16 cellular contexts compared by ENCODE assay signal in genomic region chr17:48563385-48563838, GRCh38. TPM values are rescaled to one million over a fixed set of nuclear protein-coding genes. Genes with fewer than 3 reads are reported as not detected.
DNase-seq lines count a peak whose midpoint lies in the region; ATAC-seq and TF ChIP-seq lines count a peak whose summit lies in the region.
"Had no signal": no experiment of that assay in that cellular context is flagged by ENCODE, and none has a peak within 500 bp of the region (broad histone marks: within the 10 kb centered on the region; RNA-seq: fewer than 3 reads in every experiment).

No MANE protein-coding gene starts in this region.

- H3K36me3 ChIP-seq in SK-N-SH (replicated peaks in 1 of 2; ENCODE audit: control insufficient read depth in 1 of 2, insufficient read depth in 2 of 2, low read length in 1 of 2): no peaks in the 10 kb centered on the region
- H3K36me3 ChIP-seq in muscle layer of duodenum (ENCODE audit: control insufficient read depth in 1 of 2, insufficient read depth in 2 of 2, low read length in 2 of 2): no peaks in the 10 kb centered on the region
- no peaks in the 10 kb centered on the region for H3K36me3 ChIP-seq in transverse colon
- H3K36me3 ChIP-seq in adrenal gland (replicated peaks in 1 of 2): no peaks in the 10 kb centered on the region
- H3K36me3 ChIP-seq: left lung had no signal

- intact Hi-C loops in transverse colon (cut with DNase I; ENCODE audit: low total_unique reads): no loop called here
- intact Hi-C loops in adrenal gland (cut with DNase I): no loop called here

- no peak overlapping the region for H2AFZ ChIP-seq in SK-N-SH (ENCODE audit: low read depth)

- no peaks in the 10 kb centered on the region for H3K79me2 ChIP-seq in SK-N-SH (ENCODE audit: insufficient read depth)

- TF ChIP-seq POLR2A in transverse colon (IDR thresholded peaks at IDR 0.05) (no peak), adrenal gland (IDR thresholded peaks at IDR 0.05) (no peak)

- TF ChIP-seq EP300 in SK-N-SH (IDR thresholded peaks at IDR 0.05; ENCODE audit: borderline replicate concordance in 1 of 2, low read depth in 1 of 2, low read length in 1 of 2) (no peak), transverse colon (IDR thresholded peaks at IDR 0.05; ENCODE audit: low read depth) (no peak)

- peaks cover 97% of the 10 kb centered on the region for H3K27me3 ChIP-seq in SK-N-SH (ENCODE audit: insufficient read depth)
- H3K27me3 ChIP-seq in muscle layer of duodenum (ENCODE audit: low read depth, low read length): peaks cover 22% of the 10 kb centered on the region
- no peaks in the 10 kb centered on the region for H3K27me3 ChIP-seq in transverse colon
- H3K27me3 ChIP-seq in adrenal gland: no peaks in the 10 kb centered on the region

- in situ Hi-C loops in transverse colon (cut with MboI; ENCODE audit: low pct_ligation_motif_present in 1 of 4, low pct_unique_long_range_greater_than_20kb in 1 of 4, low sequenced_read_pairs in 3 of 4): no loop called here

- no peak overlapping the region for H3K4me3 ChIP-seq in SK-N-SH (ENCODE audit: low read depth in 2 of 2, low read length in 1 of 2)
- H3K4me3 ChIP-seq in cardiac fibroblast (replicated peaks in 1 of 2; ENCODE audit: low read depth in 2 of 2, low read length in 2 of 2): peak overlapping the region; percentile 11 to 56
- H3K4me3 ChIP-seq in muscle layer of duodenum (ENCODE audit: low read depth in 1 of 2, low read length in 2 of 2): peak overlapping the region; percentile 41 to 54
- H3K4me3 ChIP-seq in transverse colon: no peak overlapping the region
- H3K4me3 ChIP-seq in adrenal gland: peak overlapping the region in 1 of 4 donors; percentile 52
- H3K4me3 ChIP-seq: left lung had no signal

- no peak for ATAC-seq in SK-N-SH treated with all-trans-retinoic acid at 6 μM for 48 hours
- ATAC-seq: left lung had no signal

- POLR2A ChIA-PET in SK-N-SH (lab: Yijun Ruan, JAX): no interaction called here

- H3K9ac ChIP-seq in SK-N-SH: no peak overlapping the region

- TF ChIP-seq RAD21 in SK-N-SH (IDR thresholded peaks at IDR 0.05; ENCODE audit: low read length): no peak

- H3F3A ChIP-seq in SK-N-SH (replicated peaks; ENCODE audit: insufficient read depth): no peaks in the 10 kb centered on the region

- no peaks in the 10 kb centered on the region for H3K9me2 ChIP-seq in SK-N-SH

- CTCF ChIA-PET in SK-N-SH (lab: Yijun Ruan, JAX): interaction anchor here (0.7 kb wide), 2 partner anchors 29 to 50 kb away, joined by 3 to 4 read pairs; no protein-coding TSS in a partner anchor

- DNase-seq in SK-N-SH (no peak), cardiac fibroblast (ENCODE audit: low read depth in 2 of 2) (no peak), transverse colon (no peak), adrenal gland (no peak), Kasumi-1 (lab: John Stamatoyannopoulos, UW) (no peak), iPS-NIHi7 (ENCODE audit: extremely low spot score) (no peak)
- DNase-seq: ACHN; activated CD4-positive, alpha-beta memory T cell treated with anti-CD3 and anti-CD28 coated beads for 36 hours; activated gamma-delta T cell treated with Interleukin-2 at 50 U/mL for 16 hours; DMS 273 treated with DMSO at 0.1 percent for 48 hours; foreskin melanocyte; left lung; NCI-H187; T-helper 1 cell had no signal

- TF ChIP-seq CTCF in SK-N-SH (IDR thresholded peaks at IDR 0.05) (no peak), cardiac fibroblast (IDR thresholded peaks at IDR 0.05; ENCODE audit: low read depth, low read length) (no peak), transverse colon (IDR thresholded peaks at IDR 0.05) (no peak), adrenal gland (IDR thresholded peaks at IDR 0.05) (no peak)

- H3K4me2 ChIP-seq in SK-N-SH: no peak overlapping the region

- H3K27ac ChIP-seq in SK-N-SH (ENCODE audit: low read depth in 2 of 2, low read length in 1 of 2): no peak overlapping the region
- H3K27ac ChIP-seq in muscle layer of duodenum (ENCODE audit: low read length): peak overlapping the region; percentile 76
- H3K27ac ChIP-seq in transverse colon: peak overlapping the region; percentile 89 to 95 (median 94)
- H3K27ac ChIP-seq in adrenal gland: peak overlapping the region in 1 of 5 donors; percentile 49

- peaks cover 4% of the 10 kb centered on the region; the same call in 1 of the 2 replicates for H4K20me1 ChIP-seq in SK-N-SH (ENCODE audit: insufficient read depth)

- H3K9me3 ChIP-seq in SK-N-SH: no peaks in the 10 kb centered on the region
- H3K9me3 ChIP-seq in muscle layer of duodenum (ENCODE audit: control insufficient read depth in 1 of 2, low read length in 2 of 2): no peaks in the 10 kb centered on the region
- no peaks in the 10 kb centered on the region for H3K9me3 ChIP-seq in transverse colon
- no peaks in the 10 kb centered on the region for H3K9me3 ChIP-seq in adrenal gland (replicated peaks in 1 of 3)
- H3K9me3 ChIP-seq: left lung had no signal

- 19% methylated on average over 6 of the region's 6 CpGs for WGBS in SK-N-SH (ENCODE audit: low lambda C conversion rate)
- 66% methylated on average over 6 of the region's 6 CpGs; no CpG with 5 or more reads in 1 of the 2 donors for WGBS in transverse colon (ENCODE audit: low coverage in 1 of 2), 2 donors
- WGBS in adrenal gland, 4 donors: 88 to 92% (median 91%) methylated on average over 6 of the region's 6 CpGs

- peaks cover 0 to 2% of the 10 kb centered on the region in 2 experiments; a peak in 1 of 4 replicates for H3K4me1 ChIP-seq in SK-N-SH (ENCODE audit: control insufficient read depth in 1 of 2, insufficient read depth in 2 of 2, low read depth in 1 of 2, low read length in 1 of 2)
- peaks cover 35 to 84% of the 10 kb centered on the region in 2 donors for H3K4me1 ChIP-seq in muscle layer of duodenum (ENCODE audit: control insufficient read depth in 1 of 2, insufficient read depth in 2 of 2, low read length in 2 of 2)
- H3K4me1 ChIP-seq in transverse colon: peaks cover 49 to 95% (median 70%) of the 10 kb centered on the region in 4 donors
- peaks cover 0 to 30% of the 10 kb centered on the region in 2 donors for H3K4me1 ChIP-seq in adrenal gland (replicated peaks in 1 of 2)

TF ChIP-seq in SK-N-SH, 30 proteins besides CTCF, POLR2A, EP300 and RAD21:
- TF ChIP-seq RFX5 (IDR thresholded peaks at IDR 0.05; ENCODE audit: low read length): no peak
- 0 out of 2 replicates have a peak, but pooled peaks have one; percentile 44 for TF ChIP-seq EZH2phosphoT487 (IDR thresholded peaks at IDR 0.05; ENCODE audit: borderline replicate concordance, low read depth)
- TF ChIP-seq CHD2 (IDR thresholded peaks at IDR 0.05; ENCODE audit: low read length, partially characterized antibody): no peak
- no peak for TF ChIP-seq NRF1 (IDR thresholded peaks at IDR 0.05; ENCODE audit: low read depth, low read length)
TF ChIP-seq in SK-N-SH: peak in this region for 1.

TF ChIP-seq in SK-N-SH treated with all-trans-retinoic acid at 6 μM for 48 hours, 23 proteins besides CTCF, POLR2A, EP300 and RAD21:
- TF ChIP-seq ESRRG (CRISPR knock-in tag; IDR thresholded peaks at IDR 0.05) (no peak), RARB (CRISPR knock-in tag; IDR thresholded peaks at IDR 0.05) (no peak), CSDC2 (CRISPR knock-in tag; IDR thresholded peaks at IDR 0.05) (no peak), PPARA (CRISPR knock-in tag; IDR thresholded peaks at IDR 0.05; ENCODE audit: borderline replicate concordance) (no peak)

RNA-seq across cellular contexts. Expression of gene HOXB4, which starts 14.7 kb away (rescaled TPM):
- 0.03 TPM in 2 replicates for polyA plus RNA-seq in SK-N-SH (2012; rRNA removed)
- polyA plus RNA-seq in SK-N-SH (2012; cell fraction: cytosol; rRNA removed): 0.03 TPM in 2 replicates
- polyA plus RNA-seq in SK-N-SH (2012; cell fraction: nucleus; rRNA removed): 0.04 and 0.05 TPM in 2 replicates
- 1 to 10 TPM in 3 of 4 donors, not detected in 1; 1.9 to 4.8 (median 2.0) TPM for total RNA-seq in transverse colon
- 1 to 10 TPM; 1.7 to 9.8 (median 3.3) TPM for total RNA-seq in adrenal gland
- 1 to 10 TPM; 3.1 to 4.7 (median 4.5) TPM for polyA plus RNA-seq in adrenal gland

RNA-seq across cellular contexts. Expression of gene HOXB2, which starts 18.5 kb away (rescaled TPM):
- 1.2 and 1.9 TPM in 2 replicates for polyA plus RNA-seq in SK-N-SH (2012; rRNA removed)
- polyA plus RNA-seq in SK-N-SH (2012; cell fraction: cytosol; rRNA removed): 0.73 and 1.1 TPM in 2 replicates
- 2.6 and 3.2 TPM in 2 replicates for polyA plus RNA-seq in SK-N-SH (2012; cell fraction: nucleus; rRNA removed)
- total RNA-seq in transverse colon: 10 to 100 TPM in 3 of 4 donors, not detected in 1; 13.5 to 93.9 (median 13.8) TPM
- 10 to 100 TPM; 10.6 to 61.1 (median 29.0) TPM for total RNA-seq in adrenal gland
- polyA plus RNA-seq in adrenal gland: 10 to 100 TPM; 17.9 to 73.6 (median 24.2) TPM

RNA-seq across cellular contexts. Expression of gene HOXB3, which starts 26.6 kb away (rescaled TPM):
- 0.10 and 0.46 TPM in 2 replicates for polyA plus RNA-seq in SK-N-SH (2012; rRNA removed)
- polyA plus RNA-seq in SK-N-SH (2012; cell fraction: cytosol; rRNA removed): 0.16 and 0.17 TPM in 2 replicates
- polyA plus RNA-seq in SK-N-SH (2012; cell fraction: nucleus; rRNA removed): 0.64 and 1.1 TPM in 2 replicates
- 10 to 100 TPM; 25.7 to 57.1 (median 34.9) TPM for total RNA-seq in transverse colon
- 10 to 100 TPM in 4 of 8 donors, 1 to 10 TPM in 4; 2.3 to 18.8 (median 8.8) TPM for total RNA-seq in adrenal gland
- 10 to 100 TPM in 2 of 3 donors, 1 to 10 TPM in 1; 3.3 to 28.8 (median 11.4) TPM for polyA plus RNA-seq in adrenal gland

RNA-seq across cellular contexts. Expression of gene HOXB5, which starts 30.2 kb away (rescaled TPM):
- polyA plus RNA-seq in SK-N-SH (2012; rRNA removed) (not detected in 2 replicates), adrenal gland (10 to 100 TPM in 1 of 3 donors, 1 to 10 TPM in 2; 4.2 to 10.5 (median 5.6) TPM)
- polyA plus RNA-seq in SK-N-SH (2012; cell fraction: cytosol; rRNA removed): 0.01 TPM in 1 of 2 replicates, not detected in the other
- polyA plus RNA-seq in SK-N-SH (2012; cell fraction: nucleus; rRNA removed): not detected in 2 replicates
- total RNA-seq in transverse colon (10 to 100 TPM; 10.5 to 35.4 (median 18.7) TPM), adrenal gland (1 to 10 TPM in 6 of 8 donors, under 1 TPM in 2; 0.12 to 4.8 (median 2.7) TPM)
- total RNA-seq: activated CD4-positive, alpha-beta memory T cell treated with anti-CD3 and anti-CD28 coated beads for 36 hours had no signal

RNA-seq across cellular contexts. Expression of gene HOXB1, which starts 32.6 kb away (rescaled TPM):
- polyA plus RNA-seq in SK-N-SH (2012; rRNA removed) (not detected in 2 replicates), adrenal gland (not detected)
- polyA plus RNA-seq in SK-N-SH (2012; cell fraction: cytosol; rRNA removed): not detected in 2 replicates
- not detected in 2 replicates for polyA plus RNA-seq in SK-N-SH (2012; cell fraction: nucleus; rRNA removed)
- total RNA-seq in transverse colon (not detected), adrenal gland (not detected)
- total RNA-seq: activated CD4-positive, alpha-beta memory T cell treated with anti-CD3 and anti-CD28 coated beads for 36 hours; left lung had no signal

Comparison
In these comparisons a context has a peak if more than half of its experiments do, and no peak if none do; other contexts are left out.
1. H3K27ac ChIP-seq: peak in muscle layer of duodenum (single experiment) and transverse colon (4 of 4); none in SK-N-SH (0 of 2).
2. H3K4me3 ChIP-seq: peak in cardiac fibroblast (2 of 2) and muscle layer of duodenum (2 of 2); none in SK-N-SH (0 of 2) and transverse colon (0 of 4).